In the genomic region with DNA sequence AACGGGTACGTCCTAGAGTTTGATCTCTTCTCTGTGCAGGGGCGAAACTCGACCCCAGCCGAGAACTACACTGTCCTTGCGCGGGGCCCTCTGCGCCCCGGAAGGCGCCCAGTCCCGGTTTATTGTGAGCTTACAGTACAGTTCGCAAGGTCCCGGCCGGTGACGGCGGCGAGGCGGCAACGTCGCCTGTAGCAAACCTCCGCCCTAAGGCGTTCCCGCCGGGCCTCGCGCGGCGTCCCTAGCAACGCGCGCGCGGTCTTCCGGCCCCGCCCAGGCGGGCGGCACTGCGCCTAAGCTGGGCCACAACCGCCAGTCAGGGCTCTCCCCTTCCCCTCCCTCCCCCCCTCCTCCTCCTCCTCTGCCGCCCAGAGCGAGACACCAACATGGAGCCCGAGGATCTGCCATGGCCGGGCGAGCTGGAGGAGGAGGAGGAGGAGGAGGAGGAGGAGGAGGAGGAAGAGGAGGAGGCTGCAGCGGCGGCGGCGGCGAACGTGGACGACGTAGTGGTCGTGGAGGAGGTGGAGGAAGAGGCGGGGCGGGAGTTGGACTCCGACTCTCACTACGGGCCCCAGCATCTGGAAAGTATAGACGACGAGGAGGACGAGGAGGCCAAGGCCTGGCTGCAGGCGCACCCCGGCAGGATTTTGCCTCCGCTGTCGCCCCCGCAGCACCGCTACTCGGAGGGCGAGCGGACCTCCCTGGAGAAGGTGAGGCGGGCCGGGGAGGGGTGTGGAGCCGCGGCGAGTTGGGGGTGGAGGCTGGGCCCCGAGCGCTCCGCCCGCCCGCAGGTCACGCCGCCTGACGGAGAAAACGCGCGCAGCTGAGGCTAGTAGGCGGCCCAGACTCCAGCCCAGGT, we compare ENCODE assay signal across 1 cellular context.
TF ChIP-seq lines count a peak whose summit lies in the region.

A gene with protein sequence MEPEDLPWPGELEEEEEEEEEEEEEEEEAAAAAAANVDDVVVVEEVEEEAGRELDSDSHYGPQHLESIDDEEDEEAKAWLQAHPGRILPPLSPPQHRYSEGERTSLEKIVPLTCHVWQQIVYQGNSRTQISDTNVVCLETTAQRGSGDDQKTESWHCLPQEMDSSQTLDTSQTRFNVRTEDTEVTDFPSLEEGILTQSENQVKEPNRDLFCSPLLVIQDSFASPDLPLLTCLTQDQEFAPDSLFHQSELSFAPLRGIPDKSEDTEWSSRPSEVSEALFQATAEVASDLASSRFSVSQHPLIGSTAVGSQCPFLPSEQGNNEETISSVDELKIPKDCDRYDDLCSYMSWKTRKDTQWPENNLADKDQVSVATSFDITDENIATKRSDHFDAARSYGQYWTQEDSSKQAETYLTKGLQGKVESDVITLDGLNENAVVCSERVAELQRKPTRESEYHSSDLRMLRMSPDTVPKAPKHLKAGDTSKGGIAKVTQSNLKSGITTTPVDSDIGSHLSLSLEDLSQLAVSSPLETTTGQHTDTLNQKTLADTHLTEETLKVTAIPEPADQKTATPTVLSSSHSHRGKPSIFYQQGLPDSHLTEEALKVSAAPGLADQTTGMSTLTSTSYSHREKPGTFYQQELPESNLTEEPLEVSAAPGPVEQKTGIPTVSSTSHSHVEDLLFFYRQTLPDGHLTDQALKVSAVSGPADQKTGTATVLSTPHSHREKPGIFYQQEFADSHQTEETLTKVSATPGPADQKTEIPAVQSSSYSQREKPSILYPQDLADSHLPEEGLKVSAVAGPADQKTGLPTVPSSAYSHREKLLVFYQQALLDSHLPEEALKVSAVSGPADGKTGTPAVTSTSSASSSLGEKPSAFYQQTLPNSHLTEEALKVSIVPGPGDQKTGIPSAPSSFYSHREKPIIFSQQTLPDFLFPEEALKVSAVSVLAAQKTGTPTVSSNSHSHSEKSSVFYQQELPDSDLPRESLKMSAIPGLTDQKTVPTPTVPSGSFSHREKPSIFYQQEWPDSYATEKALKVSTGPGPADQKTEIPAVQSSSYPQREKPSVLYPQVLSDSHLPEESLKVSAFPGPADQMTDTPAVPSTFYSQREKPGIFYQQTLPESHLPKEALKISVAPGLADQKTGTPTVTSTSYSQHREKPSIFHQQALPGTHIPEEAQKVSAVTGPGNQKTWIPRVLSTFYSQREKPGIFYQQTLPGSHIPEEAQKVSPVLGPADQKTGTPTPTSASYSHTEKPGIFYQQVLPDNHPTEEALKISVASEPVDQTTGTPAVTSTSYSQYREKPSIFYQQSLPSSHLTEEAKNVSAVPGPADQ (N-terminal part only) (plus strand): TSS at position 351 of the 856 bp plus-strand sequence. CDS start 33 bp downstream, at position 384.

TF ChIP-seq in HepG2, 621 proteins besides CTCF, POLR2A, EP300 and RAD21 (continued from another document and continues in another):
- 0 out of 2 replicates have a peak, but pooled peaks have one; percentile 1 for TF ChIP-seq ZNF556 (CRISPR knock-in tag; IDR thresholded peaks at IDR 0.05; ENCODE audit: borderline replicate concordance)
- no peak for TF ChIP-seq ZNF569 (CRISPR knock-in tag; IDR thresholded peaks at IDR 0.05; ENCODE audit: borderline replicate concordance)
- no peak for TF ChIP-seq SETDB1 (CRISPR knock-in tag; IDR thresholded peaks at IDR 0.05; ENCODE audit: borderline replicate concordance)
- TF ChIP-seq U2AF1 (optimal IDR thresholded peaks at IDR 0.05; ENCODE audit: low read depth, low read length) = peak; percentile 36
- peak; percentile 77 for TF ChIP-seq ZNF451 (CRISPR knock-in tag; IDR thresholded peaks at IDR 0.05)
- 0 out of 2 replicates have a peak, but pooled peaks have one; percentile 16 for TF ChIP-seq ZNF512 (CRISPR knock-in tag; IDR thresholded peaks at IDR 0.05)
- TF ChIP-seq FIP1L1 (IDR thresholded peaks at IDR 0.05; ENCODE audit: borderline replicate concordance, insufficient read depth, low read depth, low read length) = no peak
- peak; percentile 84 for TF ChIP-seq HDAC1 (CRISPR knock-in tag; IDR thresholded peaks at IDR 0.05)
- peak; percentile 90 for TF ChIP-seq CHCHD3 (CRISPR knock-in tag; IDR thresholded peaks at IDR 0.05)
- no peak for TF ChIP-seq BRF2 (CRISPR knock-in tag; IDR thresholded peaks at IDR 0.05)
- TF ChIP-seq ZNF253 (CRISPR knock-in tag; IDR thresholded peaks at IDR 0.05; ENCODE audit: borderline replicate concordance) = no peak
- TF ChIP-seq ZNF800 (CRISPR knock-in tag; IDR thresholded peaks at IDR 0.05) = peak; percentile 60; the same call in 1 of the 2 replicates
- TF ChIP-seq ZBTB3 (CRISPR knock-in tag; IDR thresholded peaks at IDR 0.05; ENCODE audit: borderline replicate concordance, low read depth) = no peak
- no peak for TF ChIP-seq SMAD9 (CRISPR knock-in tag; IDR thresholded peaks at IDR 0.05)
- TF ChIP-seq HOXA3 (CRISPR knock-in tag; IDR thresholded peaks at IDR 0.05) = peak; percentile 44
- peak; percentile 75 for TF ChIP-seq MXD1 (CRISPR knock-in tag; IDR thresholded peaks at IDR 0.05)
- no peak; the same call in 1 of the 2 replicates for TF ChIP-seq DNMT3B (CRISPR knock-in tag; conservative IDR thresholded peaks at IDR 0.05)
- 0 out of 2 replicates have a peak, but pooled peaks have one; percentile 31 for TF ChIP-seq ZNF644 (CRISPR knock-in tag; IDR thresholded peaks at IDR 0.05; ENCODE audit: low read depth)
- TF ChIP-seq FOSL2 (CRISPR knock-in tag; IDR thresholded peaks at IDR 0.05) = peak; percentile 35
- TF ChIP-seq, protein P1, sequence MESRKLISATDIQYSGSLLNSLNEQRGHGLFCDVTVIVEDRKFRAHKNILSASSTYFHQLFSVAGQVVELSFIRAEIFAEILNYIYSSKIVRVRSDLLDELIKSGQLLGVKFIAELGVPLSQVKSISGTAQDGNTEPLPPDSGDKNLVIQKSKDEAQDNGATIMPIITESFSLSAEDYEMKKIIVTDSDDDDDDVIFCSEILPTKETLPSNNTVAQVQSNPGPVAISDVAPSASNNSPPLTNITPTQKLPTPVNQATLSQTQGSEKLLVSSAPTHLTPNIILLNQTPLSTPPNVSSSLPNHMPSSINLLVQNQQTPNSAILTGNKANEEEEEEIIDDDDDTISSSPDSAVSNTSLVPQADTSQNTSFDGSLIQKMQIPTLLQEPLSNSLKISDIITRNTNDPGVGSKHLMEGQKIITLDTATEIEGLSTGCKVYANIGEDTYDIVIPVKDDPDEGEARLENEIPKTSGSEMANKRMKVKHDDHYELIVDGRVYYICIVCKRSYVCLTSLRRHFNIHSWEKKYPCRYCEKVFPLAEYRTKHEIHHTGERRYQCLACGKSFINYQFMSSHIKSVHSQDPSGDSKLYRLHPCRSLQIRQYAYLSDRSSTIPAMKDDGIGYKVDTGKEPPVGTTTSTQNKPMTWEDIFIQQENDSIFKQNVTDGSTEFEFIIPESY (CRISPR knock-in tag; IDR thresholded peaks at IDR 0.05) = no peak
- no peak for TF ChIP-seq RBM22 (optimal IDR thresholded peaks at IDR 0.05; ENCODE audit: low read length)
- no peak for TF ChIP-seq NFE2L2 (IDR thresholded peaks at IDR 0.05; ENCODE audit: low read length)
- TF ChIP-seq, protein P2, sequence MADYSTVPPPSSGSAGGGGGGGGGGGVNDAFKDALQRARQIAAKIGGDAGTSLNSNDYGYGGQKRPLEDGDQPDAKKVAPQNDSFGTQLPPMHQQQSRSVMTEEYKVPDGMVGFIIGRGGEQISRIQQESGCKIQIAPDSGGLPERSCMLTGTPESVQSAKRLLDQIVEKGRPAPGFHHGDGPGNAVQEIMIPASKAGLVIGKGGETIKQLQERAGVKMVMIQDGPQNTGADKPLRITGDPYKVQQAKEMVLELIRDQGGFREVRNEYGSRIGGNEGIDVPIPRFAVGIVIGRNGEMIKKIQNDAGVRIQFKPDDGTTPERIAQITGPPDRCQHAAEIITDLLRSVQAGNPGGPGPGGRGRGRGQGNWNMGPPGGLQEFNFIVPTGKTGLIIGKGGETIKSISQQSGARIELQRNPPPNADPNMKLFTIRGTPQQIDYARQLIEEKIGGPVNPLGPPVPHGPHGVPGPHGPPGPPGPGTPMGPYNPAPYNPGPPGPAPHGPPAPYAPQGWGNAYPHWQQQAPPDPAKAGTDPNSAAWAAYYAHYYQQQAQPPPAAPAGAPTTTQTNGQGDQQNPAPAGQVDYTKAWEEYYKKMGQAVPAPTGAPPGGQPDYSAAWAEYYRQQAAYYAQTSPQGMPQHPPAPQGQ (CRISPR knock-in tag; IDR thresholded peaks at IDR 0.05; ENCODE audit: borderline replicate concordance) = no peak
- no peak for TF ChIP-seq NFRKB (IDR thresholded peaks at IDR 0.05)
- TF ChIP-seq ZNF10 (CRISPR knock-in tag; IDR thresholded peaks at IDR 0.05; ENCODE audit: borderline replicate concordance, low read depth) = no peak
- TF ChIP-seq, protein P3, sequence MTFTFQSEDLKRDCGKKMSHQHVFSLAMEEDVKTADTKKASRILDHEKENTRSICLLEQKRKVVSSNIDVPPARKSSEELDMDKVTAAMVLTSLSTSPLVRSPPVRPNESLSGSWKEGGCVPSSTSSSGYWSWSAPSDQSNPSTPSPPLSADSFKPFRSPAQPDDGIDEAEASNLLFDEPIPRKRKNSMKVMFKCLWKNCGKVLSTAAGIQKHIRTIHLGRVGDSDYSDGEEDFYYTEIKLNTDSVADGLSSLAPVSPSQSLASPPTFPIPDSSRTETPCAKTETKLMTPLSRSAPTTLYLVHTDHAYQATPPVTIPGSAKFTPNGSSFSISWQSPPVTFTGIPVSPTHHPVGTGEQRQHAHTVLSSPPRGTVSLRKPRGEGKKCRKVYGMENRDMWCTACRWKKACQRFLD (CRISPR knock-in tag; IDR thresholded peaks at IDR 0.05; ENCODE audit: borderline replicate concordance) = peak; percentile 88; the same call in 1 of the 2 replicates
- no peak for TF ChIP-seq AKNA (CRISPR knock-in tag; IDR thresholded peaks at IDR 0.05; ENCODE audit: borderline replicate concordance)
